Comparison of ENCODE assay signal across 8 cellular contexts in genomic region chr12:25194722-25195055, GRCh38. TPM values are rescaled to one million over a fixed set of nuclear protein-coding genes. Genes with fewer than 3 reads are reported as not detected.
DNase-seq lines count a peak whose midpoint lies in the region; ATAC-seq and TF ChIP-seq lines count a peak whose summit lies in the region.

No MANE protein-coding gene starts in this region.

- DNase-seq in SJCRH30 (no peak), fibroblast of pulmonary artery (ENCODE audit: low read depth) (no peak), gastrocnemius medialis (no peak), SK-N-DZ (ENCODE audit: low spot score) (no peak)
- no peak for DNase-seq in stimulated activated CD4-positive, alpha-beta T cell treated with anti-CD3 and anti-CD28 coated beads, Interleukin-4, amount 100 ng/mL, for 1 hour

- peaks cover 19% of the 10 kb centered on the region for H3K4me1 ChIP-seq in SJCRH30
- H3K4me1 ChIP-seq in gastrocnemius medialis, result peaks cover 18 to 27% of the 10 kb centered on the region in 2 donors

- H3K36me3 ChIP-seq in SJCRH30 (no peaks in the 10 kb centered on the region), gastrocnemius medialis (no peaks in the 10 kb centered on the region)

- in situ Hi-C loops in gastrocnemius medialis (cut with MboI; ENCODE audit: low sequenced_read_pairs in 4 of 4), result loop anchor here in 1 of 4 donors (10.0 kb wide), 1 partner anchor 50 kb away; no protein-coding TSS in a partner anchor

- H3K9me3 ChIP-seq in SJCRH30 (replicated peaks) (no peaks in the 10 kb centered on the region), gastrocnemius medialis (no peaks in the 10 kb centered on the region)

- H3K4me3 ChIP-seq in SJCRH30 (peak overlapping the region; percentile 71), fibroblast of pulmonary artery (replicated peaks; ENCODE audit: low read depth, low read length) (peak overlapping the region; percentile 90), gastrocnemius medialis (peak overlapping the region; percentile 74 to 97 (median 78))

- TF ChIP-seq POLR2A in gastrocnemius medialis (IDR thresholded peaks at IDR 0.05), result no peak

- H3K27me3 ChIP-seq in SJCRH30, result no peaks in the 10 kb centered on the region
- H3K27me3 ChIP-seq in gastrocnemius medialis, result no peaks in the 10 kb centered on the region

- ATAC-seq in GM18498 (IDR thresholded peaks at IDR 0.05; ENCODE audit: unreplicated experiment), result peak; percentile 16
- peak in 1 of 2 donors; percentile 8 for ATAC-seq in gastrocnemius medialis
- no peak for ATAC-seq in GM21737 (IDR thresholded peaks at IDR 0.05; ENCODE audit: unreplicated experiment)
- ATAC-seq in HG02840 (IDR thresholded peaks at IDR 0.05; ENCODE audit: low FRiP score, unreplicated experiment), result no peak

- H3K27ac ChIP-seq in SJCRH30 (no peak overlapping the region; the same call in 1 of the 2 replicates), gastrocnemius medialis (peak overlapping the region; percentile 90 to 97 (median 92))

- TF ChIP-seq CTCF in fibroblast of pulmonary artery (IDR thresholded peaks at IDR 0.05; ENCODE audit: low read length, missing control alignments) (no peak), gastrocnemius medialis (IDR thresholded peaks at IDR 0.05 in 4 of 5, conservative IDR thresholded peaks at IDR 0.05 in 1 of 5) (no peak)

- intact Hi-C loops in gastrocnemius medialis (cut with DNase I; ENCODE audit: low total_unique reads), result loop anchor here (2.0 to 10.0 kb wide), 2 partner anchors 56 to 1830 kb away; partner anchors contain the start of genes KRAS and MED21

RNA-seq across cellular contexts. Expression of gene DNAI7, which starts 0.3 kb away (rescaled TPM):
- total RNA-seq in SJCRH30 (2014; rRNA removed; shearing (Covaris generic)), result not detected in 2 replicates
- total RNA-seq in gastrocnemius medialis, result not detected
- polyA plus RNA-seq in SK-N-DZ (2014; cell fraction: cytosol; rRNA removed), result 0.08 TPM in 1 of 2 replicates, not detected in the other
- polyA plus RNA-seq in SK-N-DZ (2014; cell fraction: nucleus; rRNA removed), result 0.36 TPM in 1 of 2 replicates, not detected in the other

RNA-seq across cellular contexts. Expression of gene ETFRF1, which starts 0.3 kb away (rescaled TPM):
- 23.7 and 27.1 TPM in 2 replicates for total RNA-seq in SJCRH30 (2014; rRNA removed; shearing (Covaris generic))
- 100 to 1,000 TPM in 1 of 4 donors, 10 to 100 TPM in 3; 45.9 to 105 (median 74.6) TPM for total RNA-seq in gastrocnemius medialis
- polyA plus RNA-seq in SK-N-DZ (2014; cell fraction: cytosol; rRNA removed), result 32.2 and 36.2 TPM in 2 replicates
- 27.6 and 30.7 TPM in 2 replicates for polyA plus RNA-seq in SK-N-DZ (2014; cell fraction: nucleus; rRNA removed)

RNA-seq across cellular contexts. Expression of gene KRAS, which starts 56.0 kb away (rescaled TPM):
- total RNA-seq in SJCRH30 (2014; rRNA removed; shearing (Covaris generic)), result 30.6 and 33.7 TPM in 2 replicates
- 1 to 10 TPM; 7.0 to 9.5 (median 8.0) TPM for total RNA-seq in gastrocnemius medialis
- 21.0 and 23.8 TPM in 2 replicates for polyA plus RNA-seq in SK-N-DZ (2014; cell fraction: cytosol; rRNA removed)
- polyA plus RNA-seq in SK-N-DZ (2014; cell fraction: nucleus; rRNA removed), result 8.8 and 9.2 TPM in 2 replicates
